ENCODE assay signal across 10 cellular contexts in genomic region chr6:90068264-90068663, GRCh38.
DNase-seq lines count a peak whose midpoint lies in the region; ATAC-seq and TF ChIP-seq lines count a peak whose summit lies in the region.
"Had no signal": no experiment of that assay in that cellular context is flagged by ENCODE, and none has a peak within 500 bp of the region (broad histone marks: within the 10 kb centered on the region; RNA-seq: fewer than 3 reads in every experiment).

No MANE protein-coding gene starts in this region.

- CTCF ChIA-PET in activated naive CD4-positive, alpha-beta T cell treated with anti-CD3 and anti-CD28 coated beads for 36 hours (lab: Charles Lee): interaction anchor here (0.8 to 1.4 kb wide), 4 partner anchors 19 to 128 kb away, joined by 3 to 5 read pairs (median 4); no protein-coding TSS in a partner anchor

- H3K9ac ChIP-seq in NT2/D1 (ENCODE audit: insufficient read length, low read depth): no peak overlapping the region

- H3K9me3 ChIP-seq in NT2/D1 (ENCODE audit: insufficient read depth, low read length): peaks cover 9% of the 10 kb centered on the region; the same call in 1 of the 2 replicates
- no peaks in the 10 kb centered on the region for H3K9me3 ChIP-seq in suprapubic skin
- H3K9me3 ChIP-seq: upper lobe of left lung had no signal

- no peaks in the 10 kb centered on the region for H3K27me3 Mint-ChIP-seq in activated naive CD4-positive, alpha-beta T cell treated with anti-CD3 and anti-CD28 coated beads for 36 hours (ENCODE audit: low read depth)
- H3K27me3 Mint-ChIP-seq: CD8-positive, alpha-beta memory T cell had no signal

- peak; percentile 75 for DNase-seq in activated naive CD4-positive, alpha-beta T cell treated with anti-CD3 and anti-CD28 coated beads for 36 hours
- no peak for DNase-seq in activated naive CD4-positive, alpha-beta T cell treated with Interleukin-2 at 50 U/mL for 16 hours
- DNase-seq in NT2/D1 (ENCODE audit: low read depth, low spot score) (peak; percentile 25), dermis blood vessel endothelial cell (peak; percentile 53), NCI-H446 treated with DMSO at 0.1 percent for 48 hours (lab: John Stamatoyannopoulos, UW) (no peak), suprapubic skin (ENCODE audit: low spot score in 2 of 2) (no peak)
- DNase-seq in stimulated activated CD4-positive, alpha-beta T cell treated with anti-CD3 and anti-CD28 coated beads, Interleukin-4, amount 100 ng/mL, for 24 hours: peak; percentile 46
- DNase-seq: CD8-positive, alpha-beta memory T cell; upper lobe of left lung had no signal

- no peaks in the 10 kb centered on the region for H3K9me3 Mint-ChIP-seq in activated naive CD4-positive, alpha-beta T cell treated with anti-CD3 and anti-CD28 coated beads for 36 hours
- H3K9me3 Mint-ChIP-seq: CD8-positive, alpha-beta memory T cell had no signal

- no peak for TF ChIP-seq CTCF in suprapubic skin (IDR thresholded peaks at IDR 0.05)

- peaks cover 88% of the 10 kb centered on the region for H3K4me1 Mint-ChIP-seq in activated naive CD4-positive, alpha-beta T cell treated with anti-CD3 and anti-CD28 coated beads for 36 hours (ENCODE audit: low read depth)

- no peaks in the 10 kb centered on the region for H3K36me3 ChIP-seq in NT2/D1 (ENCODE audit: insufficient read depth, insufficient read length, low read length)
- H3K36me3 ChIP-seq in suprapubic skin: no peaks in the 10 kb centered on the region
- H3K36me3 ChIP-seq: upper lobe of left lung had no signal

- peak overlapping the region; percentile 87 for H3K27ac Mint-ChIP-seq in activated naive CD4-positive, alpha-beta T cell treated with anti-CD3 and anti-CD28 coated beads for 36 hours
- H3K27ac Mint-ChIP-seq: CD8-positive, alpha-beta memory T cell had no signal

- intact Hi-C loops in activated naive CD4-positive, alpha-beta T cell treated with anti-CD3 and anti-CD28 coated beads for 36 hours (cut with micrococcal nuclease): loop anchor here (1.0 kb wide), 2 partner anchors 11 to 60 kb away; no protein-coding TSS in a partner anchor

- H3K36me3 Mint-ChIP-seq in activated naive CD4-positive, alpha-beta T cell treated with anti-CD3 and anti-CD28 coated beads for 36 hours (ENCODE audit: low read depth): peaks cover 61% of the 10 kb centered on the region

- H3K4me3 ChIP-seq in NT2/D1 (ENCODE audit: insufficient read length, low read depth) (no peak overlapping the region), suprapubic skin (no peak overlapping the region)
- H3K4me3 ChIP-seq: upper lobe of left lung had no signal

- TF ChIP-seq EP300 in suprapubic skin (IDR thresholded peaks at IDR 0.05): no peak

- no peaks in the 10 kb centered on the region for H3K27me3 ChIP-seq in NT2/D1 (ENCODE audit: insufficient read depth, insufficient read length)
- no peaks in the 10 kb centered on the region for H3K27me3 ChIP-seq in suprapubic skin
- H3K27me3 ChIP-seq: upper lobe of left lung had no signal

- ATAC-seq in HG03571 (IDR thresholded peaks at IDR 0.05; ENCODE audit: unreplicated experiment): no peak

- H3K4me1 ChIP-seq in NT2/D1 (ENCODE audit: insufficient read depth, insufficient read length): peaks cover 2% of the 10 kb centered on the region
- H3K4me1 ChIP-seq in suprapubic skin: peaks cover under 1% of the 10 kb centered on the region

- no peak overlapping the region for H3K4me3 Mint-ChIP-seq in activated naive CD4-positive, alpha-beta T cell treated with anti-CD3 and anti-CD28 coated beads for 36 hours

- no peak for TF ChIP-seq POLR2A in suprapubic skin (IDR thresholded peaks at IDR 0.05)

- 96% methylated on average over 2 of the region's 2 CpGs for WGBS in suprapubic skin

- H3K27ac ChIP-seq in suprapubic skin: no peak overlapping the region
- H3K27ac ChIP-seq: upper lobe of left lung had no signal

Comparison
In these comparisons a context has a peak if more than half of its experiments do, and no peak if none do; other contexts are left out.
1. DNase-seq: peak in activated naive CD4-positive, alpha-beta T cell treated with anti-CD3 and anti-CD28 coated beads for 36 hours (single experiment), NT2/D1 (single experiment), dermis blood vessel endothelial cell (single experiment) and stimulated activated CD4-positive, alpha-beta T cell treated with anti-CD3 and anti-CD28 coated beads, Interleukin-4, amount 100 ng/mL, for 24 hours (single experiment); none in activated naive CD4-positive, alpha-beta T cell treated with Interleukin-2 at 50 U/mL for 16 hours (single experiment), NCI-H446 treated with DMSO at 0.1 percent for 48 hours (single experiment) and suprapubic skin (0 of 2).